In genomic region chr4:89899854-89900253, GRCh38 we compare ENCODE assay signal across 22 cellular contexts. TPM values are rescaled to one million over a fixed set of nuclear protein-coding genes. Genes with fewer than 3 reads are reported as not detected.
DNase-seq lines count a peak whose midpoint lies in the region; ATAC-seq, FAIRE-seq and TF ChIP-seq lines count a peak whose summit lies in the region.
"Had no signal": no experiment of that assay in that cellular context is flagged by ENCODE, and none has a peak within 500 bp of the region (broad histone marks: within the 10 kb centered on the region; RNA-seq: fewer than 3 reads in every experiment).

No MANE protein-coding gene starts in this region.

- H3K9me3 Mint-ChIP-seq in GM23338: no peaks in the 10 kb centered on the region
- H3K9me3 Mint-ChIP-seq: CD4-positive, alpha-beta T cell had no signal

- 0% methylated on average over 1 of the region's 1 CpG for WGBS in GM12878 (ENCODE audit: insufficient coverage, insufficient replicate concordance, low lambda C conversion rate, missing lambda C conversion rate)

- in situ Hi-C loops in GM12878 (cut with MboI): no loop called here

- H2AFZ ChIP-seq in GM12878 (ENCODE audit: control insufficient read depth, low read depth, low read length) (no peak overlapping the region), GM23338 (no peak overlapping the region)

- no peaks in the 10 kb centered on the region for H4K20me1 ChIP-seq in GM12878 (ENCODE audit: control insufficient read depth, insufficient read depth)
- H4K20me1 ChIP-seq in GM23338 (replicated peaks; ENCODE audit: insufficient read depth): no peaks in the 10 kb centered on the region

- H3K79me2 ChIP-seq in GM12878 (ENCODE audit: control insufficient read depth, insufficient read depth, low read length) (no peaks in the 10 kb centered on the region), GM23338 (replicated peaks; ENCODE audit: insufficient read depth) (no peaks in the 10 kb centered on the region)

- H3K4me1 ChIP-seq in GM12878 (ENCODE audit: control insufficient read depth, insufficient read depth, low read length) (no peaks in the 10 kb centered on the region), upper lobe of right lung (no peaks in the 10 kb centered on the region), GM23338 (ENCODE audit: insufficient read depth) (no peaks in the 10 kb centered on the region)
- H3K4me1 ChIP-seq: BE2C had no signal

- TF ChIP-seq POLR2A in GM12892 (IDR thresholded peaks at IDR 0.05; ENCODE audit: low read depth, low read length): no peak
- no peak for TF ChIP-seq POLR2A in GM12878 (IDR thresholded peaks at IDR 0.05; ENCODE audit: low read depth, low read length)

- no peaks in the 10 kb centered on the region; the same call in 2 of the 3 replicates for H3K4me1 Mint-ChIP-seq in GM23338

- H3K9me3 ChIP-seq in GM12878 (replicated peaks; ENCODE audit: control insufficient read depth, insufficient read depth, low read length) (no peaks in the 10 kb centered on the region), upper lobe of right lung (no peaks in the 10 kb centered on the region)
- H3K9me3 ChIP-seq: BE2C, Caco-2 had no signal

- H3F3A ChIP-seq in GM23338 (replicated peaks; ENCODE audit: low read depth): no peaks in the 10 kb centered on the region

- H3K27me3 ChIP-seq in GM12878 (replicated peaks in 1 of 2; ENCODE audit: control insufficient read depth in 2 of 2, insufficient read depth in 2 of 2, low read length in 1 of 2) (no peaks in the 10 kb centered on the region), upper lobe of right lung (peaks cover 1% of the 10 kb centered on the region), GM23338 (ENCODE audit: insufficient read depth) (no peaks in the 10 kb centered on the region)
- H3K27me3 ChIP-seq: BE2C had no signal

- no peak for DNase-seq in GM12892 (ENCODE audit: insufficient read length)
- no peak for DNase-seq in GM12878 (ENCODE audit: low read depth, low spot score)
- DNase-seq in upper lobe of right lung: no peak
- DNase-seq in GM23338 (ENCODE audit: low spot score): no peak
- no peak for DNase-seq in amygdala (lab: John Stamatoyannopoulos, UW)
- DNase-seq: ACHN; BE2C; Caco-2; CD4-positive, alpha-beta T cell; DMS153; DMS79; GF-D8; GOT3; H7; IMR-90 had no signal

- H3K4me3 ChIP-seq in GM12878 (no peak overlapping the region), upper lobe of right lung (peak overlapping the region; percentile 7), GM23338 (no peak overlapping the region)
- H3K4me3 ChIP-seq: K562 had no signal

- POLR2A ChIA-PET in GM12878 (lab: Charles Lee): no interaction called here

- H3K27ac ChIP-seq in GM12878 (ENCODE audit: control insufficient read depth, insufficient read depth) (no peak overlapping the region), upper lobe of right lung (no peak overlapping the region), GM23338 (ENCODE audit: low read depth) (no peak overlapping the region)
- H3K27ac ChIP-seq: C4-2B had no signal

- no peak for TF ChIP-seq EP300 in GM12878 (IDR thresholded peaks at IDR 0.05; ENCODE audit: borderline replicate concordance in 1 of 2, control insufficient read depth in 1 of 2, low read depth in 2 of 2, low read length in 2 of 2)

- no peaks in the 10 kb centered on the region for H3K36me3 Mint-ChIP-seq in GM23338 (ENCODE audit: low read depth)

- peak; percentile 78 for FAIRE-seq in G401.6 (lab: Jason Lieb, UNC)
- FAIRE-seq in GM12892 (lab: Jason Lieb, UNC): peak; percentile 48
- no peak for FAIRE-seq in GM12878 (lab: Jason Lieb, UNC)
- FAIRE-seq: A204.1, K562 had no signal

- TF ChIP-seq RAD21 in GM12878 (IDR thresholded peaks at IDR 0.05; ENCODE audit: insufficient read depth, low read depth, low read length): no peak

- intact Hi-C loops in GM12878 (cut with micrococcal nuclease; ENCODE audit: unreplicated experiment): loop anchor here (2.0 to 5.0 kb wide), 4 partner anchors 63 to 741 kb away; partner anchors contain the start of gene SNCA
- intact Hi-C loops in upper lobe of right lung (cut with DNase I): no loop called here

- H3K4me2 ChIP-seq in GM12878 (ENCODE audit: control insufficient read depth, insufficient read depth) (no peak overlapping the region), GM23338 (no peak overlapping the region)

- SMC1A ChIA-PET in GM12878 (lab: Charles Lee; ENCODE audit: uncharacterized antibody, unreplicated experiment): interaction anchor here (0.7 to 2.3 kb wide), 5 partner anchors 11 to 414 kb away, joined by 3 to 5 read pairs (median 3); no protein-coding TSS in a partner anchor

- no TSS peak for BruUV-seq in GM12878 (replicated peaks; lab: Mats Ljungman, UMichigan)

- H3K27ac Mint-ChIP-seq in GM23338: no peak overlapping the region
- H3K27ac Mint-ChIP-seq: CD4-positive, alpha-beta T cell had no signal

- ATAC-seq in GM12878 (no peak), upper lobe of right lung (no peak), HG03139 (IDR thresholded peaks at IDR 0.05; ENCODE audit: unreplicated experiment) (no peak), GM23338 (no peak)
- ATAC-seq: HCT116, K562 had no signal

- CTCF ChIA-PET in GM12878 (lab: Yijun Ruan, JAX): interaction anchor here (1.2 to 3.3 kb wide), 3 partner anchors 11 to 464 kb away, joined by 3 to 14 read pairs (median 3); no protein-coding TSS in a partner anchor

- H3K9me2 ChIP-seq in GM23338 (ENCODE audit: insufficient read depth): no peaks in the 10 kb centered on the region

- H3K4me3 Mint-ChIP-seq in GM23338: no peak overlapping the region
- H3K4me3 Mint-ChIP-seq: CD4-positive, alpha-beta T cell had no signal

- H3K27me3 Mint-ChIP-seq in GM23338 (ENCODE audit: insufficient read depth, low read depth, poor library complexity): no peaks in the 10 kb centered on the region
- H3K27me3 Mint-ChIP-seq: CD4-positive, alpha-beta T cell had no signal

- no peak overlapping the region for H3K9ac ChIP-seq in GM12878 (ENCODE audit: control insufficient read depth, insufficient read depth, low read length)

- TF ChIP-seq CTCF in GM12878 (IDR thresholded peaks at IDR 0.05 in 2 of 3, conservative IDR thresholded peaks at IDR 0.05 in 1 of 3; ENCODE audit: control insufficient read depth in 2 of 3, extremely low read depth in 1 of 3, insufficient read depth in 1 of 3, low read depth in 3 of 3, low read length in 3 of 3) (no peak), upper lobe of right lung (IDR thresholded peaks at IDR 0.05) (no peak), GM23338 (conservative IDR thresholded peaks at IDR 0.05; ENCODE audit: low read depth in 2 of 2) (no peak)

- no peaks in the 10 kb centered on the region for H3K36me3 ChIP-seq in GM12878 (ENCODE audit: control insufficient read depth in 2 of 2, insufficient read depth in 2 of 2, low read length in 1 of 2)
- H3K36me3 ChIP-seq in upper lobe of right lung: no peaks in the 10 kb centered on the region
- no peaks in the 10 kb centered on the region for H3K36me3 ChIP-seq in GM23338 (ENCODE audit: insufficient read depth)
- H3K36me3 ChIP-seq: BE2C had no signal

- RAD21 ChIA-PET in GM12878 (lab: Charles Lee; ENCODE audit: unreplicated experiment): no interaction called here

TF ChIP-seq in GM12878, 131 proteins besides CTCF, POLR2A, EP300 and RAD21:
- TF ChIP-seq ZNF24 (IDR thresholded peaks at IDR 0.05): no peak
- TF ChIP-seq ATF7 (IDR thresholded peaks at IDR 0.05; ENCODE audit: low read depth): peak; percentile 93
TF ChIP-seq in GM12878: peak in this region for 1.

TF ChIP-seq in GM23338, 12 proteins besides CTCF, POLR2A, EP300 and RAD21 (continues in another document):
- TF ChIP-seq CREB1 (CRISPR knock-in tag; IDR thresholded peaks at IDR 0.05; ENCODE audit: low read depth): no peak

RNA-seq across cellular contexts. Expression of gene MMRN1, which starts 5.2 kb away (rescaled TPM):
- 1.2 TPM for polyA plus RNA-seq in GM12892 (2012; ENCODE audit: missing spikeins)
- 7.9 and 9.3 TPM in 2 replicates for total RNA-seq in GM12878 (2013; cell fraction: nucleolus; rRNA removed)
- 1.0 and 1.7 TPM in 2 replicates for total RNA-seq in GM12878 (2014; rRNA removed)
- total RNA-seq in GM12878 (2014; rRNA removed; fragmentation: Illumina TruSeq; extraction: Trizol): 1.5 and 1.7 TPM in 2 replicates
- total RNA-seq in GM12878 (2021): 0.85 and 1.1 TPM in 2 replicates
- polyA plus RNA-seq in GM12878 (2011; ENCODE audit: low read depth): not detected
- polyA plus RNA-seq in GM12878 (2011; rRNA removed): 3.9 and 6.6 TPM in 2 replicates
- 1.2 and 1.6 TPM in 2 replicates for polyA plus RNA-seq in GM12878 (2011; cell fraction: cytosol; rRNA removed)
- 4.8 and 5.1 TPM in 2 replicates for polyA plus RNA-seq in GM12878 (2011; cell fraction: nucleus; rRNA removed)
- polyA plus RNA-seq in GM12878 (2012): 0.14 and 0.25 TPM in 2 replicates
- polyA plus RNA-seq in GM12878 (2014; fragmentation: Illumina TruSeq; extraction: Trizol): 1.3 and 2.0 TPM in 2 replicates
- under 1 TPM; 0.53 to 0.55 TPM for polyA plus RNA-seq in GM12878 (2014; fragmentation: Nextera tagmentation; extraction: Ambion mirVana)
- 0.50 and 0.77 TPM in 2 replicates for polyA plus RNA-seq in GM12878 (2014; rRNA removed)
- under 1 TPM; 0.58 to 0.71 TPM for polyA plus RNA-seq in GM12878 (2016; fragmentation: Nextera tagmentation; extraction: Ambion mirVana)
- polyA minus RNA-seq in GM12878 (2011; rRNA and poly(A)+ RNA removed): 2.6 and 5.7 TPM in 2 replicates
- polyA minus RNA-seq in GM12878 (2011; cell fraction: cytosol; rRNA and poly(A)+ RNA removed): 1.7 and 2.8 TPM in 2 replicates
- 6.2 and 8.7 TPM in 2 replicates for polyA minus RNA-seq in GM12878 (2011; cell fraction: nucleus; rRNA and poly(A)+ RNA removed)
- total RNA-seq in upper lobe of right lung: 67.4 TPM
- total RNA-seq in GM23338 (2014; rRNA removed; shearing (Covaris generic)): not detected in 2 replicates
- polyA plus RNA-seq in GM23338 (2016; fragmentation: Nextera tagmentation; extraction: Ambion mirVana): not detected in 2 replicates
- total RNA-seq: Caco-2, Daoy, IMR-90 had no signal
- polyA plus RNA-seq: IMR-90 had no signal
